ENCODE assay signal across 22 cellular contexts in genomic region chr22:36308880-36309279, GRCh38. TPM values are rescaled to one million over a fixed set of nuclear protein-coding genes. Genes with fewer than 3 reads are reported as not detected.
DNase-seq lines count a peak whose midpoint lies in the region; ATAC-seq and TF ChIP-seq lines count a peak whose summit lies in the region.
"Had no signal": no experiment of that assay in that cellular context is flagged by ENCODE, and none has a peak within 500 bp of the region (broad histone marks: within the 10 kb centered on the region; RNA-seq: fewer than 3 reads in every experiment).

No MANE protein-coding gene starts in this region.

- no peaks in the 10 kb centered on the region for H3K27me3 Mint-ChIP-seq in activated CD4-positive, alpha-beta T cell treated with anti-CD3 and anti-CD28 coated beads for 36 hours
- no peaks in the 10 kb centered on the region for H3K27me3 Mint-ChIP-seq in activated CD4-positive, alpha-beta T cell treated with anti-CD3 and anti-CD28 coated beads, Interleukin-2, amount 10 ng/mL, durations not matched to agents 24 days and 14 days
- no peaks in the 10 kb centered on the region for H3K27me3 Mint-ChIP-seq in activated CD8-positive, alpha-beta T cell treated with anti-CD3 and anti-CD28 coated beads for 36 hours
- peaks cover 25% of the 10 kb centered on the region for H3K27me3 Mint-ChIP-seq in endothelial cell (ENCODE audit: unreplicated experiment)
- H3K27me3 Mint-ChIP-seq: stimulated activated naive CD8-positive, alpha-beta T cell treated with anti-CD3 and anti-CD28 coated beads, Interleukin-15, Interleukin-2, amounts not matched to agents 100 ng/mL and 50 ng/mL, for 24 hours had no signal

- peaks cover 31 to 100% (median 97%) of the 10 kb centered on the region in 6 donors for H3K36me3 ChIP-seq in spleen
- H3K36me3 ChIP-seq in psoas muscle (ENCODE audit: insufficient read depth in 1 of 2, low read depth in 1 of 2): peaks cover 13 to 98% of the 10 kb centered on the region in 2 donors

- DNase-seq in activated CD4-positive, alpha-beta T cell treated with anti-CD3 and anti-CD28 coated beads for 36 hours: no peak
- DNase-seq in activated CD4-positive, alpha-beta T cell treated with anti-CD3 and anti-CD28 coated beads, Interleukin-2, amount 10 ng/mL, durations not matched to agents 24 days and 14 days: no peak
- DNase-seq in activated CD8-positive, alpha-beta T cell treated with anti-CD3 and anti-CD28 coated beads for 36 hours: no peak
- no peak for DNase-seq in endothelial cell (ENCODE audit: low spot score)
- DNase-seq in spleen: no peak
- no peak for DNase-seq in stimulated activated CD4-positive, alpha-beta T cell treated with anti-CD3 and anti-CD28 coated beads, Interleukin-1b, Interleukin-23, amount 100 ng/mL, for 48 hours
- no peak for DNase-seq in psoas muscle
- DNase-seq: activated CD4-positive, alpha-beta T cell treated with anti-CD3 and anti-CD28 coated beads, Interleukin-2, amount 50 U/mL, for 4 hours; activated T-cell treated with anti-CD3 and anti-CD28 coated beads, Interleukin-2, amount 50 U/mL, for 1 hour; aorta; BE2C; Calu3; effector CD4-positive, alpha-beta T cell; GM23248; Kasumi-1; left ventricle myocardium inferior; NCI-H526; occipital lobe had no signal

- H3K27ac Mint-ChIP-seq in activated CD4-positive, alpha-beta T cell treated with anti-CD3 and anti-CD28 coated beads for 36 hours: peak overlapping the region; percentile 58
- H3K27ac Mint-ChIP-seq in activated CD4-positive, alpha-beta T cell treated with anti-CD3 and anti-CD28 coated beads, Interleukin-2, amount 10 ng/mL, durations not matched to agents 24 days and 14 days: no peak overlapping the region
- H3K27ac Mint-ChIP-seq in activated CD8-positive, alpha-beta T cell treated with anti-CD3 and anti-CD28 coated beads for 36 hours: peak overlapping the region; percentile 48
- H3K27ac Mint-ChIP-seq in endothelial cell (ENCODE audit: unreplicated experiment): peak overlapping the region; percentile 36
- H3K27ac Mint-ChIP-seq: stimulated activated naive CD8-positive, alpha-beta T cell treated with anti-CD3 and anti-CD28 coated beads, Interleukin-15, Interleukin-2, amounts not matched to agents 100 ng/mL and 50 ng/mL, for 24 hours had no signal

- no peaks in the 10 kb centered on the region for H3K27me3 ChIP-seq in spleen (replicated peaks in 1 of 7)
- H3K27me3 ChIP-seq in psoas muscle (ENCODE audit: insufficient read depth in 3 of 3, low read length in 2 of 3): no peaks in the 10 kb centered on the region
- H3K27me3 ChIP-seq: BE2C, right lobe of liver had no signal

- TF ChIP-seq POLR2A in spleen (IDR thresholded peaks at IDR 0.05): no peak

- H3K4me1 ChIP-seq in spleen (peaks cover 0 to 37% (median 0%) of the 10 kb centered on the region in 6 donors), psoas muscle (no peaks in the 10 kb centered on the region)
- H3K4me1 ChIP-seq: BE2C had no signal

- CTCF ChIA-PET in activated CD4-positive, alpha-beta T cell treated with anti-CD3 and anti-CD28 coated beads for 36 hours (lab: Charles Lee): no interaction called here
- CTCF ChIA-PET in activated CD8-positive, alpha-beta T cell treated with anti-CD3 and anti-CD28 coated beads for 36 hours (lab: Charles Lee): interaction anchor here (0.8 to 7.6 kb wide), 3 partner anchors 8 to 23 kb away, joined by 3 to 49 read pairs (median 3); no protein-coding TSS in a partner anchor

- no peaks in the 10 kb centered on the region for H3K9me3 Mint-ChIP-seq in activated CD4-positive, alpha-beta T cell treated with anti-CD3 and anti-CD28 coated beads for 36 hours (ENCODE audit: low read depth)
- H3K9me3 Mint-ChIP-seq in activated CD4-positive, alpha-beta T cell treated with anti-CD3 and anti-CD28 coated beads, Interleukin-2, amount 10 ng/mL, durations not matched to agents 24 days and 14 days: no peaks in the 10 kb centered on the region
- no peaks in the 10 kb centered on the region for H3K9me3 Mint-ChIP-seq in activated CD8-positive, alpha-beta T cell treated with anti-CD3 and anti-CD28 coated beads for 36 hours
- no peaks in the 10 kb centered on the region for H3K9me3 Mint-ChIP-seq in endothelial cell (ENCODE audit: unreplicated experiment)
- H3K9me3 Mint-ChIP-seq: stimulated activated naive CD8-positive, alpha-beta T cell treated with anti-CD3 and anti-CD28 coated beads, Interleukin-15, Interleukin-2, amounts not matched to agents 100 ng/mL and 50 ng/mL, for 24 hours had no signal

- H3K4me3 ChIP-seq in spleen (no peak overlapping the region), psoas muscle (no peak overlapping the region)
- H3K4me3 ChIP-seq: GM23248, left ventricle myocardium inferior, right lobe of liver had no signal

- intact Hi-C loops in activated CD4-positive, alpha-beta T cell treated with anti-CD3 and anti-CD28 coated beads for 36 hours (cut with DNase I, micrococcal nuclease): no loop called here
- intact Hi-C loops in activated CD4-positive, alpha-beta T cell treated with anti-CD3 and anti-CD28 coated beads, Interleukin-2, amount 10 ng/mL, durations not matched to agents 24 days and 14 days (cut with micrococcal nuclease): no loop called here
- intact Hi-C loops in activated CD8-positive, alpha-beta T cell treated with anti-CD3 and anti-CD28 coated beads for 36 hours (cut with micrococcal nuclease): no loop called here
- intact Hi-C loops in spleen (cut with DNase I; ENCODE audit: low total_unique reads): no loop called here
- intact Hi-C loops in psoas muscle (cut with DNase I): no loop called here

- H3K9me3 ChIP-seq in spleen (no peaks in the 10 kb centered on the region), psoas muscle (no peaks in the 10 kb centered on the region)
- H3K9me3 ChIP-seq: BE2C, left ventricle myocardium inferior, right lobe of liver had no signal

- no peak overlapping the region for H3K4me3 Mint-ChIP-seq in activated CD4-positive, alpha-beta T cell treated with anti-CD3 and anti-CD28 coated beads for 36 hours
- H3K4me3 Mint-ChIP-seq in activated CD4-positive, alpha-beta T cell treated with anti-CD3 and anti-CD28 coated beads, Interleukin-2, amount 10 ng/mL, durations not matched to agents 24 days and 14 days: no peak overlapping the region
- no peak overlapping the region for H3K4me3 Mint-ChIP-seq in activated CD8-positive, alpha-beta T cell treated with anti-CD3 and anti-CD28 coated beads for 36 hours
- H3K4me3 Mint-ChIP-seq in endothelial cell (ENCODE audit: unreplicated experiment): peak overlapping the region; percentile 65

- POLR2A ChIA-PET in activated CD4-positive, alpha-beta T cell treated with anti-CD3 and anti-CD28 coated beads for 36 hours (lab: Charles Lee): no interaction called here
- POLR2A ChIA-PET in activated CD8-positive, alpha-beta T cell treated with anti-CD3 and anti-CD28 coated beads for 36 hours (lab: Charles Lee): interaction anchor here (0.9 to 1.8 kb wide), 7 partner anchors 9 to 20 kb away, joined by 3 to 6 read pairs (median 4); no protein-coding TSS in a partner anchor

- TF ChIP-seq CTCF in activated CD8-positive, alpha-beta T cell treated with anti-CD3 and anti-CD28 coated beads for 36 hours (IDR thresholded peaks at IDR 0.05): no peak
- TF ChIP-seq CTCF in endothelial cell (IDR thresholded peaks at IDR 0.05; ENCODE audit: unreplicated experiment) (no peak), spleen (IDR thresholded peaks at IDR 0.05 in 8 of 11, conservative IDR thresholded peaks at IDR 0.05 in 3 of 11) (no peak), psoas muscle (IDR thresholded peaks at IDR 0.05) (no peak)

- WGBS in spleen, 5 donors: 61 to 88% (median 76%) methylated on average over 15 to 17 of the region's 17 CpGs
- 89 to 96% (median 92%) methylated on average over 17 of the region's 17 CpGs for WGBS in psoas muscle, 3 donors

- peak overlapping the region in 5 of 8 donors; percentile 5 to 62 (median 40) for H3K27ac ChIP-seq in spleen
- no peak overlapping the region for H3K27ac ChIP-seq in psoas muscle
- H3K27ac ChIP-seq: GM23248, left ventricle myocardium inferior had no signal

- peaks cover 79% of the 10 kb centered on the region for H3K36me3 Mint-ChIP-seq in activated CD4-positive, alpha-beta T cell treated with anti-CD3 and anti-CD28 coated beads for 36 hours (ENCODE audit: low read depth)
- peaks cover 65% of the 10 kb centered on the region for H3K36me3 Mint-ChIP-seq in activated CD4-positive, alpha-beta T cell treated with anti-CD3 and anti-CD28 coated beads, Interleukin-2, amount 10 ng/mL, durations not matched to agents 24 days and 14 days (ENCODE audit: low read depth)
- H3K36me3 Mint-ChIP-seq in activated CD8-positive, alpha-beta T cell treated with anti-CD3 and anti-CD28 coated beads for 36 hours (ENCODE audit: low read depth): peaks cover 74% of the 10 kb centered on the region
- H3K36me3 Mint-ChIP-seq in endothelial cell (ENCODE audit: low read depth, unreplicated experiment): peaks cover 61% of the 10 kb centered on the region

- no peaks in the 10 kb centered on the region for H3K4me1 Mint-ChIP-seq in activated CD4-positive, alpha-beta T cell treated with anti-CD3 and anti-CD28 coated beads for 36 hours
- H3K4me1 Mint-ChIP-seq in activated CD4-positive, alpha-beta T cell treated with anti-CD3 and anti-CD28 coated beads, Interleukin-2, amount 10 ng/mL, durations not matched to agents 24 days and 14 days: peaks cover 2% of the 10 kb centered on the region
- H3K4me1 Mint-ChIP-seq in activated CD8-positive, alpha-beta T cell treated with anti-CD3 and anti-CD28 coated beads for 36 hours (ENCODE audit: low read depth): peaks cover 2% of the 10 kb centered on the region
- peaks cover 9% of the 10 kb centered on the region for H3K4me1 Mint-ChIP-seq in endothelial cell (ENCODE audit: unreplicated experiment)

- ATAC-seq in activated CD4-positive, alpha-beta T cell treated with anti-CD3 and anti-CD28 coated beads for 36 hours: no peak
- ATAC-seq in activated CD8-positive, alpha-beta T cell treated with anti-CD3 and anti-CD28 coated beads for 36 hours: no peak
- no peak for ATAC-seq in psoas muscle
- ATAC-seq in HG03045 (IDR thresholded peaks at IDR 0.05; ENCODE audit: unreplicated experiment): no peak
- ATAC-seq: right lobe of liver, Right ventricle myocardium inferior had no signal

RNA-seq across cellular contexts. Expression of gene APOL1, which starts 55.9 kb away (rescaled TPM):
- total RNA-seq in activated CD4-positive, alpha-beta T cell treated with anti-CD3 and anti-CD28 coated beads for 36 hours: 10 to 100 TPM; 32.0 to 37.2 TPM
- 36.2 and 37.3 TPM in 2 replicates for total RNA-seq in activated CD4-positive, alpha-beta T cell treated with anti-CD3 and anti-CD28 coated beads, Interleukin-2, amount 10 ng/mL, durations not matched to agents 24 days and 14 days
- 10 to 100 TPM; 13.8 to 17.1 TPM for total RNA-seq in activated CD8-positive, alpha-beta T cell treated with anti-CD3 and anti-CD28 coated beads for 36 hours
- total RNA-seq in endothelial cell (ENCODE audit: unreplicated experiment): 2.5 TPM
- total RNA-seq in spleen: 100 to 1,000 TPM in 1 of 7 donors, 10 to 100 TPM in 6; 33.3 to 108 (median 73.9) TPM
- polyA plus RNA-seq in spleen: 10 to 100 TPM in 2 of 3 donors, 1 to 10 TPM in 1; 10.0 to 24.2 (median 11.4) TPM
- total RNA-seq in psoas muscle: 10 to 100 TPM in 3 of 4 donors, 1 to 10 TPM in 1; 5.7 to 16.3 (median 13.5) TPM
- 1 to 10 TPM; 5.3 to 6.0 (median 5.8) TPM for polyA plus RNA-seq in psoas muscle
